In the genomic region with DNA sequence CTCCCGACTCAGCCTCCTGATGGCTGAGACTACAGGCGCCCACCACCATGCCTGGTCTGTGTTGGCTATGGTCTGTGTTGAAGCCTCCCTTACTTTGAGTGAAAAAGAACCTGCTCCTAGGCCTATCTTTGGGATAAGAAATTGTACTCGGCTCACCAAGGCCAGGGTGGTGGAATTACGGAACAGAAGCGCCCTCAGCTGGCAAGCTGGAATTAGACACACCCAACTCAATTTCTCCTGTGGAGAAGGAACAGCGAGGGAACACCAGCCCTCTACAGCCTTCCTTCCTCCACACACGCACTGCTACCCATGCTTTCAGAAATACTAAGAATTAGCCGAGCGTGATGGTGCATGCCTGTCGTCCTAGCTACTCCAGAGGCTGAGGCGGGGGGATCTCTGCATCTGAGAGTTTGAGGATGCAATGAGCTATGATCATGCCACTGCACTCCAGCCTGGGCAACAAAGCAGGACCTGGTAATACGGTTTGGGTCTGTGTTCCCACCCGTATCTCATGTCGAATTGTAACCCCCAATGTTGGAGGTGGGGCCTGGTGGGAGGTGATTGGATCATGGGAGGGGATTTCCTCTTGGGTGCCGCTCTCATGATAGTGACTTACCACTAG, we compare ENCODE assay signal across 8 cellular contexts.
DNase-seq lines count a peak whose midpoint lies in the region; ATAC-seq and TF ChIP-seq lines count a peak whose summit lies in the region.

No MANE protein-coding gene starts in this region.

- TF ChIP-seq CTCF in fibroblast of mammary gland (conservative IDR thresholded peaks at IDR 0.05; ENCODE audit: control insufficient read depth, insufficient read depth, low read depth, low read length), result peak; percentile 43

- in situ Hi-C loops in HAP-1 (cut with MboI; ENCODE audit: low sequenced_read_pairs), result loop anchor here (5.0 to 10.0 kb wide), 2 partner anchors 245 to 452 kb away; a partner anchor contains a TSS

- DNase-seq in CD1c-positive myeloid dendritic cell (ENCODE audit: extremely low spot score) (peak; percentile 37), HAP-1 (ENCODE audit: low spot score in 2 of 2) (peak; percentile 55 to 69), RKO (ENCODE audit: low spot score) (peak; percentile 30), fibroblast of mammary gland (ENCODE audit: low read depth) (peak; percentile 27)
- DNase-seq in stimulated activated naive CD8-positive, alpha-beta T cell treated with anti-CD3 and anti-CD28 coated beads, Interleukin-15, Interleukin-2, amounts not matched to agents 100 U/mL and 50 U/mL, for 24 hours, result peak; percentile 8

- H3K4me1 ChIP-seq in HAP-1, result no peaks in the 10 kb centered on the region; the same call in 1 of the 2 replicates

- H3K36me3 ChIP-seq in HAP-1 (replicated peaks), result no peaks in the 10 kb centered on the region

- H3K27me3 ChIP-seq in HAP-1 (ENCODE audit: low read depth), result no peaks in the 10 kb centered on the region

- ATAC-seq in stimulated activated naive CD8-positive, alpha-beta T cell treated with anti-CD3 and anti-CD28 coated beads, Interleukin-15, Interleukin-2, amounts not matched to agents 100 U/mL and 50 U/mL, for 24 hours, result no peak
- no peak for ATAC-seq in HG02840 (IDR thresholded peaks at IDR 0.05; ENCODE audit: low FRiP score, unreplicated experiment)
- no peak for ATAC-seq in HG03565 (IDR thresholded peaks at IDR 0.05; ENCODE audit: unreplicated experiment)
- ATAC-seq in GM18502 (IDR thresholded peaks at IDR 0.05; ENCODE audit: poor library complexity, unreplicated experiment), result no peak

- H3K9me3 ChIP-seq in HAP-1, result no peaks in the 10 kb centered on the region

- H3K4me3 ChIP-seq in HAP-1, result no peak overlapping the region
- H3K4me3 ChIP-seq in fibroblast of mammary gland (ENCODE audit: control insufficient read depth, low read depth, low read length), result no peak overlapping the region

Comparison
In these comparisons a context has a peak if more than half of its experiments do, and no peak if none do; other contexts are left out.
1. DNase-seq: peak in every context shown above with its lines; median percentile 62 in HAP-1; 37 in CD1c-positive myeloid dendritic cell; 30 in RKO; 27 in fibroblast of mammary gland; 8 in stimulated activated naive CD8-positive, alpha-beta T cell treated with anti-CD3 and anti-CD28 coated beads, Interleukin-15, Interleukin-2, amounts not matched to agents 100 U/mL and 50 U/mL, for 24 hours.